In genomic region chr1:118928739-118929554, GRCh38 we compare ENCODE assay signal across 12 cellular contexts. TPM values are rescaled to one million over a fixed set of nuclear protein-coding genes. Genes with fewer than 3 reads are reported as not detected.
DNase-seq lines count a peak whose midpoint lies in the region; ATAC-seq and TF ChIP-seq lines count a peak whose summit lies in the region.
"Had no signal": no experiment of that assay in that cellular context is flagged by ENCODE, and none has a peak within 500 bp of the region (broad histone marks: within the 10 kb centered on the region; RNA-seq: fewer than 3 reads in every experiment).

No MANE protein-coding gene starts in this region.

- H2AFZ ChIP-seq in OCI-LY7 (ENCODE audit: low read length): no peak overlapping the region

- DNase-seq in activated CD4-positive, alpha-beta T cell treated with anti-CD3 and anti-CD28 coated beads, Interleukin-2, amount 10 ng/mL, durations not matched to agents 7 days and 5 days: peak; percentile 28
- DNase-seq in activated CD4-positive, alpha-beta T cell treated with anti-CD3 and anti-CD28 coated beads, Interleukin-2, amount 50 U/mL, for 4 hours: no peak
- DNase-seq in OCI-LY7 (ENCODE audit: low spot score) (peak; percentile 45), endothelial cell (ENCODE audit: low spot score) (peak; percentile 35), progenitor cell of endocrine pancreas (ENCODE audit: low spot score, unreplicated experiment) (peak; percentile 45), medulla oblongata (ENCODE audit: extremely low spot score) (no peak)
- DNase-seq: NCI-H1694 treated with DMSO at 0.1 percent for 48 hours, stomach had no signal

- no peak overlapping the region for H3K27ac ChIP-seq in OCI-LY7 (ENCODE audit: low read depth, low read length, poor library complexity, severe bottlenecking)
- H3K27ac ChIP-seq: epithelial cell of prostate, stomach had no signal

- TF ChIP-seq CTCF in OCI-LY7 (conservative IDR thresholded peaks at IDR 0.05; ENCODE audit: low read length) (peak; percentile 32; the same call in 1 of the 2 replicates), endothelial cell (IDR thresholded peaks at IDR 0.05; ENCODE audit: unreplicated experiment) (no peak), progenitor cell of endocrine pancreas (IDR thresholded peaks at IDR 0.05; ENCODE audit: unreplicated experiment) (peak; percentile 27)

- POLR2A ChIA-PET in activated CD4-positive, alpha-beta T cell treated with anti-CD3 and anti-CD28 coated beads, Interleukin-2, amount 10 ng/mL, durations not matched to agents 7 days and 5 days (lab: Charles Lee): no interaction called here
- POLR2A ChIA-PET in OCI-LY7 (lab: Charles Lee): no interaction called here

- H3K27ac Mint-ChIP-seq in activated CD4-positive, alpha-beta T cell treated with anti-CD3 and anti-CD28 coated beads, Interleukin-2, amount 10 ng/mL, durations not matched to agents 7 days and 5 days: no peak overlapping the region
- H3K27ac Mint-ChIP-seq in endothelial cell (ENCODE audit: unreplicated experiment) (no peak overlapping the region), progenitor cell of endocrine pancreas (no peak overlapping the region)
- H3K27ac Mint-ChIP-seq: activated T-cell treated with anti-CD3 and anti-CD28 coated beads, Interleukin-2, amount 50 U/mL, for 72 hours had no signal

- no TSS peak for BruUV-seq in OCI-LY7 (replicated peaks; lab: Mats Ljungman, UMichigan)

- H4K20me1 ChIP-seq in OCI-LY7 (ENCODE audit: insufficient read depth, low read length): no peaks in the 10 kb centered on the region

- no peaks in the 10 kb centered on the region for H3K27me3 Mint-ChIP-seq in activated CD4-positive, alpha-beta T cell treated with anti-CD3 and anti-CD28 coated beads, Interleukin-2, amount 10 ng/mL, durations not matched to agents 7 days and 5 days
- H3K27me3 Mint-ChIP-seq in endothelial cell (ENCODE audit: unreplicated experiment) (no peaks in the 10 kb centered on the region), progenitor cell of endocrine pancreas (peaks cover 17% of the 10 kb centered on the region)

- no peaks in the 10 kb centered on the region for H3K4me1 Mint-ChIP-seq in activated CD4-positive, alpha-beta T cell treated with anti-CD3 and anti-CD28 coated beads, Interleukin-2, amount 10 ng/mL, durations not matched to agents 7 days and 5 days
- H3K4me1 Mint-ChIP-seq in endothelial cell (ENCODE audit: unreplicated experiment) (no peaks in the 10 kb centered on the region), progenitor cell of endocrine pancreas (ENCODE audit: low read depth) (no peaks in the 10 kb centered on the region)

- no peaks in the 10 kb centered on the region for H3K36me3 ChIP-seq in OCI-LY7 (ENCODE audit: insufficient read depth, low read length)
- H3K36me3 ChIP-seq: stomach had no signal

- intact Hi-C loops in OCI-LY7 (cut with micrococcal nuclease; ENCODE audit: unreplicated experiment): no loop called here

- no peak overlapping the region for H3K4me3 Mint-ChIP-seq in activated CD4-positive, alpha-beta T cell treated with anti-CD3 and anti-CD28 coated beads, Interleukin-2, amount 10 ng/mL, durations not matched to agents 7 days and 5 days
- H3K4me3 Mint-ChIP-seq in endothelial cell (ENCODE audit: unreplicated experiment): no peak overlapping the region
- no peak overlapping the region for H3K4me3 Mint-ChIP-seq in progenitor cell of endocrine pancreas (ENCODE audit: low read depth)
- H3K4me3 Mint-ChIP-seq: activated T-cell treated with anti-CD3 and anti-CD28 coated beads, Interleukin-2, amount 50 U/mL, for 72 hours had no signal

- H3K4me1 ChIP-seq in OCI-LY7 (ENCODE audit: insufficient read depth, low read length, poor library complexity, severe bottlenecking): no peaks in the 10 kb centered on the region
- H3K4me1 ChIP-seq: stomach had no signal

- H3K9me2 ChIP-seq in OCI-LY7 (ENCODE audit: insufficient read depth, low read length): no peaks in the 10 kb centered on the region

- no peaks in the 10 kb centered on the region for H3K9me3 ChIP-seq in OCI-LY7 (ENCODE audit: low read length)
- H3K9me3 ChIP-seq: stomach had no signal

- H3K79me2 ChIP-seq in OCI-LY7 (ENCODE audit: insufficient read depth, low read depth, low read length): no peaks in the 10 kb centered on the region

- H3K9me3 Mint-ChIP-seq in activated CD4-positive, alpha-beta T cell treated with anti-CD3 and anti-CD28 coated beads, Interleukin-2, amount 10 ng/mL, durations not matched to agents 7 days and 5 days: peaks cover 2% of the 10 kb centered on the region
- H3K9me3 Mint-ChIP-seq in endothelial cell (ENCODE audit: unreplicated experiment) (no peaks in the 10 kb centered on the region), progenitor cell of endocrine pancreas (ENCODE audit: low read depth) (no peaks in the 10 kb centered on the region)

- ATAC-seq in GM19023 (IDR thresholded peaks at IDR 0.05; ENCODE audit: unreplicated experiment) (no peak), GM21619 (IDR thresholded peaks at IDR 0.05; ENCODE audit: unreplicated experiment) (no peak)
- ATAC-seq: activated T-cell treated with anti-CD3 and anti-CD28 coated beads, Interleukin-2, amount 50 U/mL, for 72 hours had no signal

- no peak overlapping the region for H3K4me2 ChIP-seq in OCI-LY7 (ENCODE audit: low read length)

- CTCF ChIA-PET in activated CD4-positive, alpha-beta T cell treated with anti-CD3 and anti-CD28 coated beads, Interleukin-2, amount 10 ng/mL, durations not matched to agents 7 days and 5 days (lab: Charles Lee): no interaction called here
- CTCF ChIA-PET in OCI-LY7 (lab: Charles Lee; ENCODE audit: unreplicated experiment): no interaction called here

- no peak overlapping the region for H3K4me3 ChIP-seq in OCI-LY7 (ENCODE audit: low read depth, low read length, poor library complexity, severe bottlenecking)
- H3K4me3 ChIP-seq: stomach had no signal

- no peaks in the 10 kb centered on the region for H3K36me3 Mint-ChIP-seq in activated CD4-positive, alpha-beta T cell treated with anti-CD3 and anti-CD28 coated beads, Interleukin-2, amount 10 ng/mL, durations not matched to agents 7 days and 5 days (ENCODE audit: low read depth)
- H3K36me3 Mint-ChIP-seq in endothelial cell (ENCODE audit: low read depth, unreplicated experiment) (peaks cover 34% of the 10 kb centered on the region), progenitor cell of endocrine pancreas (ENCODE audit: insufficient read depth) (no peaks in the 10 kb centered on the region)

RNA-seq across cellular contexts. Expression of gene TBX15, which starts 59.2 kb away (rescaled TPM):
- not detected for total RNA-seq in activated CD4-positive, alpha-beta T cell treated with anti-CD3 and anti-CD28 coated beads, Interleukin-2, amount 10 ng/mL, durations not matched to agents 7 days and 5 days
- total RNA-seq in OCI-LY7 (2014; rRNA removed; shearing (Covaris generic)): 0.22 TPM in 1 of 2 replicates, not detected in the other
- not detected in 2 replicates for total RNA-seq in OCI-LY7 (2022)
- 38.0 TPM for total RNA-seq in endothelial cell (ENCODE audit: unreplicated experiment)
- not detected in 2 replicates for total RNA-seq in progenitor cell of endocrine pancreas

Comparison
In these comparisons a context has a peak if more than half of its experiments do, and no peak if none do; other contexts are left out.
1. DNase-seq: peak in activated CD4-positive, alpha-beta T cell treated with anti-CD3 and anti-CD28 coated beads, Interleukin-2, amount 10 ng/mL, durations not matched to agents 7 days and 5 days (single experiment), OCI-LY7 (single experiment), endothelial cell (single experiment) and progenitor cell of endocrine pancreas (single experiment); none in activated CD4-positive, alpha-beta T cell treated with anti-CD3 and anti-CD28 coated beads, Interleukin-2, amount 50 U/mL, for 4 hours (0 of 2) and medulla oblongata (single experiment).
2. RNA of gene TBX15, which starts 59.2 kb away (total RNA-seq): 38.0 TPM in endothelial cell (single experiment); 0.22 TPM in OCI-LY7, not detected in progenitor cell of endocrine pancreas and not detected in activated CD4-positive, alpha-beta T cell treated with anti-CD3 and anti-CD28 coated beads, Interleukin-2, amount 10 ng/mL, durations not matched to agents 7 days and 5 days; every median in the first group is over 10 times any median in the second.